ENCODE assay signal across 10 cellular contexts in the genomic region with DNA sequence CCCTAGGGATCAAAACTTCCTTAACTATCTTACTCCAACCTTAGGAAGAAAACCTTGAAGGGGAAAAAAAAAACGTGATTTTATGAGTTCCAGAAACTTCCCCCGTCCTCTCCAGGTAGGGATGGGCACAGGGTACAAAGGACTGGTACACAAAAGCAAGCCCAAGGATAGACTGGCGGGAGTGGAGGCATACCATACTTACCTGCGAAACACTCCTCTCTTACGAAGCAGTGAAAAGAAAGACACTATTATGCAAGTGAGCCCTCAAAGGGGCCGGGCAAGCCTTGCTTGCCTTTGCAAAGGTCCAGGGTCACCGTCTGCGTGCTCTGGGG. TPM values are rescaled to one million over a fixed set of nuclear protein-coding genes. Genes with fewer than 3 reads are reported as not detected.
DNase-seq lines count a peak whose midpoint lies in the region; ATAC-seq, FAIRE-seq and TF ChIP-seq lines count a peak whose summit lies in the region.
"Had no signal": no experiment of that assay in that cellular context is flagged by ENCODE, and none has a peak within 500 bp of the region (broad histone marks: within the 10 kb centered on the region; RNA-seq: fewer than 3 reads in every experiment).

No MANE protein-coding gene starts in this region.

- H3K18ac ChIP-seq in H1 (ENCODE audit: extremely low read depth, low read length), result no peak overlapping the region; the same call in 1 of the 2 replicates

- TF ChIP-seq RAD21 in H1 (IDR thresholded peaks at IDR 0.05 in 1 of 2, conservative IDR thresholded peaks at IDR 0.05 in 1 of 2; ENCODE audit: low read depth in 2 of 2, low read length in 2 of 2), result no peak

- peaks cover 0 to 2% (median 0%) of the 10 kb centered on the region in 4 experiments; a peak in 1 of 7 replicates for H3K4me1 ChIP-seq in H1 (replicated peaks in 1 of 4; ENCODE audit: control insufficient read depth in 3 of 4, insufficient read depth in 4 of 4, low read length in 3 of 4)
- H3K4me1 ChIP-seq in mucosa of stomach (ENCODE audit: control insufficient read depth, insufficient read depth, low read length), result no peaks in the 10 kb centered on the region

- no peak overlapping the region for H3K14ac ChIP-seq in H1 (ENCODE audit: insufficient read length)

- no peak overlapping the region for H2BK120ac ChIP-seq in H1 (replicated peaks; ENCODE audit: low read depth, low read length)

- CTCF ChIA-PET in H1 (lab: Charles Lee; ENCODE audit: partially characterized antibody), result interaction anchor here (1.4 to 1.9 kb wide), 4 partner anchors 9 to 188 kb away, joined by 3 to 7 read pairs (median 5); no protein-coding TSS in a partner anchor

- H3K23me2 ChIP-seq in H1 (ENCODE audit: low read depth, low read length), result no peaks in the 10 kb centered on the region

- peak overlapping the region; percentile 63 to 86 (median 75) for H3K4me3 ChIP-seq in H1 (ENCODE audit: extremely low read depth in 1 of 4, insufficient read depth in 2 of 4, low read depth in 3 of 4, low read length in 4 of 4)
- H3K4me3 ChIP-seq in mucosa of stomach (ENCODE audit: low read length), result peak overlapping the region; percentile 31

- no peak overlapping the region for H2BK12ac ChIP-seq in H1 (ENCODE audit: low read depth, low read length)

- H3K27me3 ChIP-seq in H1 (replicated peaks in 1 of 4; ENCODE audit: control insufficient read depth in 3 of 4, extremely low read depth in 1 of 4, insufficient read depth in 3 of 4, low read length in 3 of 4), result no peaks in the 10 kb centered on the region
- H3K27me3 ChIP-seq in mucosa of stomach (ENCODE audit: control insufficient read depth, insufficient read depth, low read length), result no peaks in the 10 kb centered on the region

- H3K36me3 ChIP-seq in H1 (ENCODE audit: control insufficient read depth in 2 of 4, insufficient read depth in 4 of 4, low read length in 3 of 4) (peaks cover 2 to 34% (median 10%) of the 10 kb centered on the region in 4 experiments; a peak in 5 of 8 replicates), mucosa of stomach (ENCODE audit: control insufficient read depth, insufficient read depth, low read length) (no peaks in the 10 kb centered on the region)

- H4K91ac ChIP-seq in H1 (replicated peaks; ENCODE audit: insufficient read length, low read length), result no peak overlapping the region

- H3K27ac Mint-ChIP-seq in stimulated activated naive CD8-positive, alpha-beta T cell treated with anti-CD3 and anti-CD28 coated beads, Interleukin-15, Interleukin-2, amounts not matched to agents 100 ng/mL and 50 ng/mL, for 24 hours, result no peak overlapping the region
- no peak overlapping the region for H3K27ac Mint-ChIP-seq in activated T-helper 2 cell treated with anti-CD3 and anti-CD28 coated beads, Interferon-gamma antibody, Interleukin-2, Interleukin-4, amounts not matched to agents 10 μg/mL and 5 μg/mL and 100 μg/mL, durations not matched to agents 14 hours and 24 hours and 36 hours
- H3K27ac Mint-ChIP-seq: T-helper 1 cell treated with Interleukin-12 subunit alpha and Interleukin-12 subunit beta and Interleukin-4 antibody, amounts not matched to agents 30 μg/mL and 1 μg/mL, for 36 hours had no signal

- no peak overlapping the region for H2BK15ac ChIP-seq in H1 (ENCODE audit: low read length)

- H4K8ac ChIP-seq in H1 (ENCODE audit: extremely low read depth, insufficient read depth, low read length), result peak overlapping the region; percentile 96

- H2BK20ac ChIP-seq in H1 (ENCODE audit: low read length), result no peak overlapping the region

- peak; percentile 71 for FAIRE-seq in H1 (lab: Jason Lieb, UNC)
- FAIRE-seq in HTR-8/SVneo (lab: Jason Lieb, UNC), result no peak

- 4% methylated on average over 8 of the region's 8 CpGs; no CpG with 5 or more reads in 1 of the 2 experiments for WGBS in H1 (ENCODE audit: extremely low coverage in 1 of 2, insufficient coverage in 1 of 2, insufficient read length in 1 of 2, insufficient replicate concordance in 2 of 2, low coverage in 1 of 2, low lambda C conversion rate in 2 of 2, missing lambda C conversion rate in 1 of 2), 2 experiments

- peaks cover 7% of the 10 kb centered on the region for H3K4me1 Mint-ChIP-seq in stimulated activated naive CD8-positive, alpha-beta T cell treated with anti-CD3 and anti-CD28 coated beads, Interleukin-15, Interleukin-2, amounts not matched to agents 100 ng/mL and 50 ng/mL, for 24 hours (ENCODE audit: low read depth)
- peaks cover 4% of the 10 kb centered on the region for H3K4me1 Mint-ChIP-seq in activated T-helper 2 cell treated with anti-CD3 and anti-CD28 coated beads, Interferon-gamma antibody, Interleukin-2, Interleukin-4, amounts not matched to agents 10 μg/mL and 5 μg/mL and 100 μg/mL, durations not matched to agents 14 hours and 24 hours and 36 hours (ENCODE audit: low read depth)

- H4K5ac ChIP-seq in H1 (ENCODE audit: insufficient read length, low read depth, low read length), result no peak overlapping the region

- H3K4me3 Mint-ChIP-seq in stimulated activated naive CD8-positive, alpha-beta T cell treated with anti-CD3 and anti-CD28 coated beads, Interleukin-15, Interleukin-2, amounts not matched to agents 100 ng/mL and 50 ng/mL, for 24 hours, result peak overlapping the region; percentile 81
- no peak overlapping the region for H3K4me3 Mint-ChIP-seq in activated T-helper 2 cell treated with anti-CD3 and anti-CD28 coated beads, Interferon-gamma antibody, Interleukin-2, Interleukin-4, amounts not matched to agents 10 μg/mL and 5 μg/mL and 100 μg/mL, durations not matched to agents 14 hours and 24 hours and 36 hours (ENCODE audit: low read depth)

- no peak overlapping the region for H3K56ac ChIP-seq in H1 (replicated peaks; ENCODE audit: insufficient read length, low read depth, low read length)

- TF ChIP-seq EP300 in H1 (IDR thresholded peaks at IDR 0.05; ENCODE audit: borderline replicate concordance in 1 of 2, low read depth in 2 of 2, low read length in 2 of 2), result no peak

- DNase-seq in stimulated activated naive CD8-positive, alpha-beta T cell treated with anti-CD3 and anti-CD28 coated beads, Interleukin-15, Interleukin-2, amounts not matched to agents 100 U/mL and 50 U/mL, for 24 hours, result no peak
- no peak for DNase-seq in H1 (ENCODE audit: low read depth in 1 of 2, low spot score in 2 of 2)
- DNase-seq in HTR-8/SVneo (ENCODE audit: insufficient read length, low spot score), result no peak
- no peak for DNase-seq in activated T-helper 2 cell treated with anti-CD3 and anti-CD28 coated beads, Interferon-gamma antibody, Interleukin-2, Interleukin-4, amounts not matched to agents 10 μg/mL and 5 μg/mL and 100 μg/mL, durations not matched to agents 14 hours and 24 hours and 36 hours (ENCODE audit: low spot score)

- no peak for ATAC-seq in stimulated activated naive CD8-positive, alpha-beta T cell treated with anti-CD3 and anti-CD28 coated beads, Interleukin-15, Interleukin-2, amounts not matched to agents 100 U/mL and 50 U/mL, for 24 hours
- ATAC-seq in HG03565 (IDR thresholded peaks at IDR 0.05; ENCODE audit: unreplicated experiment), result no peak
- ATAC-seq in GM19328 (IDR thresholded peaks at IDR 0.05; ENCODE audit: unreplicated experiment), result no peak

- H3K27ac ChIP-seq in H1 (ENCODE audit: low read depth, low read length), result peak overlapping the region; percentile 88

- H3K9me3 Mint-ChIP-seq in stimulated activated naive CD8-positive, alpha-beta T cell treated with anti-CD3 and anti-CD28 coated beads, Interleukin-15, Interleukin-2, amounts not matched to agents 100 ng/mL and 50 ng/mL, for 24 hours, result no peaks in the 10 kb centered on the region
- H3K9me3 Mint-ChIP-seq in activated T-helper 2 cell treated with anti-CD3 and anti-CD28 coated beads, Interferon-gamma antibody, Interleukin-2, Interleukin-4, amounts not matched to agents 10 μg/mL and 5 μg/mL and 100 μg/mL, durations not matched to agents 14 hours and 24 hours and 36 hours, result no peaks in the 10 kb centered on the region
- H3K9me3 Mint-ChIP-seq: T-helper 1 cell treated with Interleukin-12 subunit alpha and Interleukin-12 subunit beta and Interleukin-4 antibody, amounts not matched to agents 30 μg/mL and 1 μg/mL, for 36 hours had no signal

- no peak overlapping the region; the same call in 1 of the 2 replicates for H2AK5ac ChIP-seq in H1 (ENCODE audit: low read depth, low read length)

- no peaks in the 10 kb centered on the region for H4K20me1 ChIP-seq in H1 (replicated peaks in 1 of 2; ENCODE audit: control insufficient read depth in 1 of 2, insufficient read depth in 2 of 2, low read length in 2 of 2)

- H3K79me2 ChIP-seq in H1 (ENCODE audit: control insufficient read depth in 1 of 2, insufficient read depth in 2 of 2, low read length in 2 of 2), result peaks cover 0 to 4% of the 10 kb centered on the region in 2 experiments; a peak in 2 of 4 replicates

- no peaks in the 10 kb centered on the region for H3K79me1 ChIP-seq in H1 (ENCODE audit: low read depth, low read length)

- TF ChIP-seq POLR2A in H1 (IDR thresholded peaks at IDR 0.05; ENCODE audit: control extremely low read depth in 1 of 2, low read depth in 2 of 2, low read length in 2 of 2), result no peak

- no peak overlapping the region; the same call in 1 of the 2 replicates for H2AFZ ChIP-seq in H1 (ENCODE audit: low read length)

- no peak overlapping the region for H3K23ac ChIP-seq in H1 (ENCODE audit: insufficient read length)

- H3K4me2 ChIP-seq in H1 (ENCODE audit: insufficient read depth in 1 of 2, low read depth in 2 of 2, low read length in 2 of 2), result peak overlapping the region; percentile 69 to 94

- H3K9me3 ChIP-seq in H1 (ENCODE audit: insufficient read depth in 2 of 2, low read depth in 1 of 2, low read length in 1 of 2), result no peaks in the 10 kb centered on the region
- no peaks in the 10 kb centered on the region for H3K9me3 ChIP-seq in mucosa of stomach (ENCODE audit: control insufficient read depth, low read length)

- H3K4ac ChIP-seq in H1 (replicated peaks; ENCODE audit: insufficient read length, low read depth, low read length), result no peak overlapping the region

- H2BK5ac ChIP-seq in H1 (ENCODE audit: low read depth, low read length), result no peak overlapping the region; the same call in 1 of the 2 replicates

- H3K9ac ChIP-seq in H1 (replicated peaks in 1 of 4; ENCODE audit: extremely low read depth in 1 of 4, low read depth in 3 of 4, low read length in 3 of 4) (peak overlapping the region; percentile 60 to 94 (median 86)), mucosa of stomach (ENCODE audit: low read length) (peak overlapping the region; percentile 74)

- POLR2A ChIA-PET in H1 (lab: Charles Lee; ENCODE audit: partially characterized antibody), result interaction anchor here (0.6 to 1.9 kb wide), 14 partner anchors 10 to 233 kb away, joined by 3 to 14 read pairs (median 4); no protein-coding TSS in a partner anchor

- no peaks in the 10 kb centered on the region for H3K36me3 Mint-ChIP-seq in stimulated activated naive CD8-positive, alpha-beta T cell treated with anti-CD3 and anti-CD28 coated beads, Interleukin-15, Interleukin-2, amounts not matched to agents 100 ng/mL and 50 ng/mL, for 24 hours (ENCODE audit: low read depth)
- no peaks in the 10 kb centered on the region for H3K36me3 Mint-ChIP-seq in activated T-helper 2 cell treated with anti-CD3 and anti-CD28 coated beads, Interferon-gamma antibody, Interleukin-2, Interleukin-4, amounts not matched to agents 10 μg/mL and 5 μg/mL and 100 μg/mL, durations not matched to agents 14 hours and 24 hours and 36 hours (ENCODE audit: low read depth)

- H3K27me3 Mint-ChIP-seq in stimulated activated naive CD8-positive, alpha-beta T cell treated with anti-CD3 and anti-CD28 coated beads, Interleukin-15, Interleukin-2, amounts not matched to agents 100 ng/mL and 50 ng/mL, for 24 hours, result peaks cover 18% of the 10 kb centered on the region
- peaks cover 33% of the 10 kb centered on the region for H3K27me3 Mint-ChIP-seq in activated T-helper 2 cell treated with anti-CD3 and anti-CD28 coated beads, Interferon-gamma antibody, Interleukin-2, Interleukin-4, amounts not matched to agents 10 μg/mL and 5 μg/mL and 100 μg/mL, durations not matched to agents 14 hours and 24 hours and 36 hours (ENCODE audit: low read depth)

- TF ChIP-seq CTCF in H1 (IDR thresholded peaks at IDR 0.05; ENCODE audit: control extremely low read depth in 1 of 3, insufficient read depth in 1 of 3, low read depth in 1 of 3, low read length in 3 of 3), result no peak

- intact Hi-C loops in activated T-helper 2 cell treated with anti-CD3 and anti-CD28 coated beads, Interferon-gamma antibody, Interleukin-2, Interleukin-4, amounts not matched to agents 10 μg/mL and 5 μg/mL and 100 μg/mL, durations not matched to agents 14 hours and 24 hours and 36 hours (cut with micrococcal nuclease), result loop anchor here (2.0 kb wide), 1 partner anchor 123 kb away; no protein-coding TSS in a partner anchor

RNA-seq across cellular contexts. Expression of gene TSPAN6, which starts 0.7 kb away (rescaled TPM):
- total RNA-seq in H1 (2021; fragmentation: NEBNext Ultra II Directional; extraction: Animal tissue kit (Norgen Biotek cat#: 25700)), result 56.8 and 58.1 TPM in 2 replicates
- 41.7 and 67.7 TPM in 2 replicates for polyA plus RNA-seq in H1 (2011; rRNA removed)
- polyA plus RNA-seq in H1 (2011; cell fraction: cytosol; rRNA removed), result 57.7 TPM
- polyA plus RNA-seq in H1 (2011; cell fraction: nucleus; rRNA removed), result 19.6 TPM
- 51.3 to 71.8 TPM (median 55.0 TPM) in 4 replicates for polyA plus RNA-seq in H1 (2012, experiment 1 of 2)
- polyA plus RNA-seq in H1 (2012, experiment 2 of 2), result 19.9 TPM
- polyA plus RNA-seq in H1 (2013, experiment 1 of 2), result 63.3 TPM
- 74.6 TPM for polyA plus RNA-seq in H1 (2013, experiment 2 of 2)
- polyA minus RNA-seq in H1 (2011; rRNA and poly(A)+ RNA removed), result 44.3 and 57.2 TPM in 2 replicates
- polyA minus RNA-seq in H1 (2011; cell fraction: cytosol; rRNA and poly(A)+ RNA removed), result 23.3 TPM
- 22.6 TPM for polyA minus RNA-seq in H1 (2011; cell fraction: nucleus; rRNA and poly(A)+ RNA removed)
- not detected in 2 replicates for total RNA-seq in activated T-helper 2 cell treated with anti-CD3 and anti-CD28 coated beads, Interferon-gamma antibody, Interleukin-2, Interleukin-4, amounts not matched to agents 10 μg/mL and 5 μg/mL and 100 μg/mL, durations not matched to agents 14 hours and 24 hours and 36 hours

RNA-seq across cellular contexts. Expression of gene SRPX2, which starts 8.0 kb away (rescaled TPM):
- total RNA-seq in H1 (2021; fragmentation: NEBNext Ultra II Directional; extraction: Animal tissue kit (Norgen Biotek cat#: 25700)), result not detected in 2 replicates
- not detected in 2 replicates for polyA plus RNA-seq in H1 (2011; rRNA removed)
- not detected for polyA plus RNA-seq in H1 (2011; cell fraction: cytosol; rRNA removed)
- polyA plus RNA-seq in H1 (2011; cell fraction: nucleus; rRNA removed), result 0.17 TPM
- 0.13 TPM in 1 of 4 replicates, not detected in the others for polyA plus RNA-seq in H1 (2012, experiment 1 of 2)
- polyA plus RNA-seq in H1 (2012, experiment 2 of 2), result not detected
- not detected for polyA plus RNA-seq in H1 (2013, experiment 1 of 2)
- polyA plus RNA-seq in H1 (2013, experiment 2 of 2), result not detected
- polyA minus RNA-seq in H1 (2011; rRNA and poly(A)+ RNA removed), result not detected in 2 replicates
- polyA minus RNA-seq in H1 (2011; cell fraction: cytosol; rRNA and poly(A)+ RNA removed), result not detected
- not detected for polyA minus RNA-seq in H1 (2011; cell fraction: nucleus; rRNA and poly(A)+ RNA removed)
- not detected in 2 replicates for total RNA-seq in activated T-helper 2 cell treated with anti-CD3 and anti-CD28 coated beads, Interferon-gamma antibody, Interleukin-2, Interleukin-4, amounts not matched to agents 10 μg/mL and 5 μg/mL and 100 μg/mL, durations not matched to agents 14 hours and 24 hours and 36 hours

RNA-seq across cellular contexts. Expression of gene TNMD, which starts 51.2 kb away (rescaled TPM):
- 2.1 TPM in 2 replicates for total RNA-seq in H1 (2021; fragmentation: NEBNext Ultra II Directional; extraction: Animal tissue kit (Norgen Biotek cat#: 25700))
- 0.85 and 1.4 TPM in 2 replicates for polyA plus RNA-seq in H1 (2011; rRNA removed)
- 1.6 TPM for polyA plus RNA-seq in H1 (2011; cell fraction: cytosol; rRNA removed)
- polyA plus RNA-seq in H1 (2011; cell fraction: nucleus; rRNA removed), result not detected
- polyA plus RNA-seq in H1 (2012, experiment 1 of 2), result 1.5 to 2.3 TPM (median 1.8 TPM) in 4 replicates
- not detected for polyA plus RNA-seq in H1 (2012, experiment 2 of 2)
- polyA plus RNA-seq in H1 (2013, experiment 1 of 2), result 4.4 TPM
- polyA plus RNA-seq in H1 (2013, experiment 2 of 2), result 3.7 TPM
- 0.69 and 1.2 TPM in 2 replicates for polyA minus RNA-seq in H1 (2011; rRNA and poly(A)+ RNA removed)
- polyA minus RNA-seq in H1 (2011; cell fraction: cytosol; rRNA and poly(A)+ RNA removed), result not detected
- 1.7 TPM for polyA minus RNA-seq in H1 (2011; cell fraction: nucleus; rRNA and poly(A)+ RNA removed)
- total RNA-seq in activated T-helper 2 cell treated with anti-CD3 and anti-CD28 coated beads, Interferon-gamma antibody, Interleukin-2, Interleukin-4, amounts not matched to agents 10 μg/mL and 5 μg/mL and 100 μg/mL, durations not matched to agents 14 hours and 24 hours and 36 hours, result not detected in 2 replicates
- total RNA-seq: glomerular endothelial cell had no signal

Comparison
In these comparisons a context has a peak if more than half of its experiments do, and no peak if none do; other contexts are left out.
1. RNA of gene TSPAN6, which starts 0.7 kb away (total RNA-seq): 56.8 to 58.1 TPM in H1; not detected in activated T-helper 2 cell treated with anti-CD3 and anti-CD28 coated beads, Interferon-gamma antibody, Interleukin-2, Interleukin-4, amounts not matched to agents 10 μg/mL and 5 μg/mL and 100 μg/mL, durations not matched to agents 14 hours and 24 hours and 36 hours; every median in the first group is over 10 times any median in the second.